1 cellular context compared by ENCODE assay signal in the genomic region with DNA sequence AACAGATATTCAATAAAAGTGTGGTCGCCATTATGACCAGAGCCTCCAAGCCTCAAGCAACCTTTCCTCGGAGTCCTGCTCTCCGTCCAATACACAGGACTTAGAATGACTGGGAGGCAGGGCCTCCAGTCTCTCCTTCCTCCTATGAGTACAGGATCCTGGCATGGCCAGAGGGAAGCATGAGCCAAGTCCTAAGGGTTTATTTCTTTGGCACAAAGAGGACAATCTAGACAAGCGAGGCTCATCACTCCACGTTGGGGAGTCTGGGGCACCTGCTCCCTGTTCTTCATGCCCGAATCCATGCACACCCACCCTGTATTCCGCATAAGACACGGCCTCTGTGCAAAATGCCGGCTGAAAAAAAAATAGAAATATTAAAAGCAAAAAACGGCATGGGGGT.
TF ChIP-seq lines count a peak whose summit lies in the region.

No MANE protein-coding gene starts in this region.

TF ChIP-seq in HepG2, 621 proteins besides CTCF, POLR2A, EP300 and RAD21:
- TF ChIP-seq MAZ (IDR thresholded peaks at IDR 0.05; ENCODE audit: borderline replicate concordance, low read depth, low read length) (no peak), MAZ (CRISPR knock-in tag; IDR thresholded peaks at IDR 0.05; ENCODE audit: low read depth) (no peak), IRF2 (CRISPR knock-in tag; IDR thresholded peaks at IDR 0.05) (no peak), ZNF709 (CRISPR knock-in tag; IDR thresholded peaks at IDR 0.05) (no peak), DNMT3B (CRISPR knock-in tag; conservative IDR thresholded peaks at IDR 0.05) (no peak), ZNF768 (CRISPR knock-in tag; IDR thresholded peaks at IDR 0.05) (no peak), CC2D1A (CRISPR knock-in tag; IDR thresholded peaks at IDR 0.05) (no peak)
